In the genomic region with DNA sequence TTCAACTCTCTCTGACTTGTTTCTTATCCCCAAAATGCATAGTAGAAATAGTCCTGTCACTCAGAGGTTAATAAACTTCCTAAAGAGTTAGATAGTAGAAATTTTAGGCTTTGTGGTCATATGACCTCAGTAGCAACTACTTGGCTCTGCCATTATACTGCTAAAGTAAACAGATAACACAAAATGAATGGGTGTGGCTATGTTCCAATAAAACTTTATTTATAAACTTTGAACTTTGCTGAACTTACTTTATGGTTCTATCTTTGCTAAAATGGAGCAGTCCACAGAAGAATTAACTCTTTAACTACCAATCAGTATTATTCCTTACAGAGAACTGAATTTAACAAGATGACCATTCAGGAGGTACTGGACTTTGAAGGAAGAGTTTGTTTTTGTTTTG, we compare ENCODE assay signal across 20 cellular contexts.
DNase-seq lines count a peak whose midpoint lies in the region; ATAC-seq, FAIRE-seq and TF ChIP-seq lines count a peak whose summit lies in the region.
"Had no signal": no experiment of that assay in that cellular context is flagged by ENCODE, and none has a peak within 500 bp of the region (broad histone marks: within the 10 kb centered on the region; RNA-seq: fewer than 3 reads in every experiment).

No MANE protein-coding gene starts in this region.

- H4K8ac ChIP-seq in neuronal stem cell (ENCODE audit: low read depth, low read length): no peak overlapping the region

- no peaks in the 10 kb centered on the region for H3K27me3 Mint-ChIP-seq in nephron (ENCODE audit: low read depth)
- no peaks in the 10 kb centered on the region for H3K27me3 Mint-ChIP-seq in activated naive CD4-positive, alpha-beta T cell treated with anti-CD3 and anti-CD28 coated beads for 36 hours (ENCODE audit: low read depth)
- H3K27me3 Mint-ChIP-seq: CD4-positive, alpha-beta T cell; IgD-negative memory B cell had no signal

- H2BK5ac ChIP-seq in neuronal stem cell (ENCODE audit: low read length): no peak overlapping the region

- BruUV-seq in K562 (replicated peaks; lab: Mats Ljungman, UMichigan): no TSS peak

- no peak overlapping the region for H3K4ac ChIP-seq in neuronal stem cell (ENCODE audit: low read length)

- in situ Hi-C loops in GM23248 (cut with MboI) (no loop called here), K562 (cut with MboI) (no loop called here)

- H3K9me2 ChIP-seq in GM23248 (ENCODE audit: insufficient read depth): no peaks in the 10 kb centered on the region

- ATAC-seq in K562: no peak
- ATAC-seq: HepG2 had no signal

- H2BK12ac ChIP-seq in neuronal stem cell (ENCODE audit: low read length): no peak overlapping the region

- no peak overlapping the region for H2BK15ac ChIP-seq in neuronal stem cell (ENCODE audit: low read length)

- H3K79me1 ChIP-seq in neuronal stem cell (ENCODE audit: low read depth, low read length): no peaks in the 10 kb centered on the region

- CTCF ChIA-PET in K562 (lab: Yijun Ruan, JAX; ENCODE audit: low intra/inter-chr PET ratio): no interaction called here
- CTCF ChIA-PET in activated naive CD4-positive, alpha-beta T cell treated with anti-CD3 and anti-CD28 coated beads for 36 hours (lab: Charles Lee): no interaction called here

- no peaks in the 10 kb centered on the region for H3K36me3 Mint-ChIP-seq in nephron (ENCODE audit: low read depth)
- H3K36me3 Mint-ChIP-seq in activated naive CD4-positive, alpha-beta T cell treated with anti-CD3 and anti-CD28 coated beads for 36 hours (ENCODE audit: low read depth): no peaks in the 10 kb centered on the region
- H3K36me3 Mint-ChIP-seq: IgD-negative memory B cell had no signal

- no peaks in the 10 kb centered on the region for H3K4me1 ChIP-seq in GM23248 (ENCODE audit: insufficient read depth)
- no peaks in the 10 kb centered on the region for H3K4me1 ChIP-seq in K562 (replicated peaks in 1 of 2; ENCODE audit: control insufficient read depth in 2 of 2, insufficient read depth in 2 of 2, low read length in 2 of 2)
- H3K4me1 ChIP-seq in neuronal stem cell (ENCODE audit: control insufficient read depth in 2 of 2, insufficient read depth in 1 of 2, low read depth in 1 of 2, low read length in 2 of 2): no peaks in the 10 kb centered on the region
- H3K4me1 ChIP-seq: BE2C, Caco-2 had no signal

- no peak for TF ChIP-seq EP300 in K562 (IDR thresholded peaks at IDR 0.05; ENCODE audit: low read length)

- no peak overlapping the region for H3K14ac ChIP-seq in neuronal stem cell (ENCODE audit: low read length)

- H4K91ac ChIP-seq in neuronal stem cell (ENCODE audit: low read depth, low read length, poor library complexity): no peak overlapping the region

- H3K4me3 ChIP-seq in GM23248 (no peak overlapping the region), K562 (no peak overlapping the region), neuronal stem cell (ENCODE audit: low read length in 2 of 2) (no peak overlapping the region)

- no peak for TF ChIP-seq POLR2A in K562 (conservative IDR thresholded peaks at IDR 0.05)

- H3K18ac ChIP-seq in neuronal stem cell (ENCODE audit: low read length): no peak overlapping the region

- H2AK5ac ChIP-seq in neuronal stem cell (ENCODE audit: low read depth, low read length): no peak overlapping the region

- H2BK120ac ChIP-seq in neuronal stem cell (ENCODE audit: low read depth, low read length): no peak overlapping the region

- H3K79me2 ChIP-seq in GM23248 (ENCODE audit: insufficient read depth) (no peaks in the 10 kb centered on the region), K562 (ENCODE audit: control insufficient read depth, insufficient read depth, low read length) (no peaks in the 10 kb centered on the region)

- no peaks in the 10 kb centered on the region for H3K27me3 ChIP-seq in GM23248 (replicated peaks; ENCODE audit: insufficient read depth)
- H3K27me3 ChIP-seq in K562 (ENCODE audit: control insufficient read depth in 2 of 2, insufficient read depth in 2 of 2, low read length in 2 of 2): no peaks in the 10 kb centered on the region
- no peaks in the 10 kb centered on the region for H3K27me3 ChIP-seq in neuronal stem cell (ENCODE audit: control insufficient read depth in 3 of 3, insufficient read depth in 3 of 3, low read depth in 1 of 3, low read length in 3 of 3)
- H3K27me3 ChIP-seq: BE2C had no signal

- no peak for TF ChIP-seq CTCF in K562 (IDR thresholded peaks at IDR 0.05 in 2 of 3, conservative IDR thresholded peaks at IDR 0.05 in 1 of 3; ENCODE audit: insufficient read depth in 2 of 3, low read depth in 1 of 3, low read length in 3 of 3)
- no peak for TF ChIP-seq CTCF in nephron (IDR thresholded peaks at IDR 0.05; ENCODE audit: unreplicated experiment in 3 of 3)

- peaks cover 11% of the 10 kb centered on the region for H3K4me1 Mint-ChIP-seq in nephron
- H3K4me1 Mint-ChIP-seq in activated naive CD4-positive, alpha-beta T cell treated with anti-CD3 and anti-CD28 coated beads for 36 hours (ENCODE audit: low read depth): no peaks in the 10 kb centered on the region

- FAIRE-seq in K562 (lab: Jason Lieb, UNC): no peak
- FAIRE-seq: A204.1, D721Med, HepG2 had no signal

- H3K9me3 ChIP-seq in GM23248 (ENCODE audit: low read depth) (no peaks in the 10 kb centered on the region), K562 (replicated peaks; ENCODE audit: control insufficient read depth, insufficient read depth, low read depth, low read length) (no peaks in the 10 kb centered on the region), neuronal stem cell (replicated peaks in 1 of 2; ENCODE audit: control insufficient read depth in 2 of 2, insufficient read depth in 1 of 2, low read depth in 1 of 2, low read length in 2 of 2) (no peaks in the 10 kb centered on the region)
- H3K9me3 ChIP-seq: BE2C, Caco-2 had no signal

- H3K27ac ChIP-seq in GM23248 (no peak overlapping the region), K562 (ENCODE audit: extremely low read depth, low read depth, low read length) (no peak overlapping the region), neuronal stem cell (replicated peaks; ENCODE audit: low read length) (no peak overlapping the region)
- H3K27ac ChIP-seq: C4-2B had no signal

- H3K9ac ChIP-seq in GM23248 (no peak overlapping the region), K562 (ENCODE audit: insufficient read depth in 1 of 2, low read depth in 2 of 2, low read length in 2 of 2) (no peak overlapping the region), neuronal stem cell (ENCODE audit: low read depth, low read length, poor library complexity) (no peak overlapping the region)

- TF ChIP-seq RAD21 in K562 (CRISPR knock-in tag; conservative IDR thresholded peaks at IDR 0.05 in 1 of 2, IDR thresholded peaks at IDR 0.05 in 1 of 2): no peak

- DNase-seq in GM23248 (no peak), M059J (ENCODE audit: low read depth) (peak; percentile 3), K562 (ENCODE audit: extremely low read depth in 1 of 4, low spot score in 3 of 4) (no peak), neuronal stem cell (ENCODE audit: low spot score) (no peak), NCI-H226 (no peak)
- DNase-seq in activated naive CD4-positive, alpha-beta T cell treated with anti-CD3 and anti-CD28 coated beads for 36 hours: no peak
- DNase-seq in stimulated activated CD4-positive, alpha-beta T cell treated with anti-CD3 and anti-CD28 coated beads, Interleukin-12 subunit alpha, Interleukin-12 subunit beta, amount 100 ng/mL, for 4 hours: no peak
- DNase-seq: ACHN; BE2C; Caco-2; CD4-positive, alpha-beta T cell; GDM1; GOT3; H7 had no signal

- POLR2A ChIA-PET in K562 (lab: Yijun Ruan, JAX): interaction anchor here (1.1 kb wide), 1 partner anchor 11 kb away, joined by 4 read pairs; no protein-coding TSS in a partner anchor

- H2AFZ ChIP-seq in GM23248 (0 out of 2 replicates have a peak overlapping the region, but pooled peaks have one; percentile 6), K562 (ENCODE audit: low read depth, low read length) (no peak overlapping the region; the same call in 1 of the 2 replicates), neuronal stem cell (ENCODE audit: low read length) (no peak overlapping the region)

- H3K4me2 ChIP-seq in GM23248 (ENCODE audit: unreplicated experiment): no peak overlapping the region
- H3K4me2 ChIP-seq in K562 (ENCODE audit: insufficient read depth, low read length): no peak overlapping the region
- no peak overlapping the region for H3K4me2 ChIP-seq in neuronal stem cell (ENCODE audit: insufficient read depth, low read length, poor library complexity, severe bottlenecking)

- H3K9me3 Mint-ChIP-seq in nephron: peaks cover 8% of the 10 kb centered on the region
- H3K9me3 Mint-ChIP-seq in activated naive CD4-positive, alpha-beta T cell treated with anti-CD3 and anti-CD28 coated beads for 36 hours: no peaks in the 10 kb centered on the region

- no peak overlapping the region for H3K23ac ChIP-seq in neuronal stem cell (ENCODE audit: low read depth, low read length, poor library complexity)

- intact Hi-C loops in K562 (cut with micrococcal nuclease): no loop called here
- intact Hi-C loops in activated naive CD4-positive, alpha-beta T cell treated with anti-CD3 and anti-CD28 coated beads for 36 hours (cut with micrococcal nuclease): no loop called here

- H4K20me1 ChIP-seq in GM23248 (ENCODE audit: insufficient read depth) (no peaks in the 10 kb centered on the region), K562 (replicated peaks; ENCODE audit: control insufficient read depth, insufficient read depth, low read length) (no peaks in the 10 kb centered on the region)

- H3K4me3 Mint-ChIP-seq in nephron: no peak overlapping the region
- H3K4me3 Mint-ChIP-seq in activated naive CD4-positive, alpha-beta T cell treated with anti-CD3 and anti-CD28 coated beads for 36 hours: no peak overlapping the region
- H3K4me3 Mint-ChIP-seq: CD4-positive, alpha-beta T cell; IgD-negative memory B cell had no signal

- no peaks in the 10 kb centered on the region for H3F3A ChIP-seq in GM23248 (ENCODE audit: insufficient read depth)

- H3K36me3 ChIP-seq in GM23248 (ENCODE audit: low read depth): no peaks in the 10 kb centered on the region
- H3K36me3 ChIP-seq in K562 (ENCODE audit: control insufficient read depth, insufficient read depth, low read length): no peaks in the 10 kb centered on the region
- no peaks in the 10 kb centered on the region for H3K36me3 ChIP-seq in neuronal stem cell (replicated peaks in 1 of 2; ENCODE audit: control insufficient read depth in 2 of 2, insufficient read depth in 2 of 2, low read length in 2 of 2)
- H3K36me3 ChIP-seq: BE2C had no signal

- peak overlapping the region in 2 of 3 experiments; percentile 56 to 57 for H3K27ac Mint-ChIP-seq in nephron
- H3K27ac Mint-ChIP-seq in activated naive CD4-positive, alpha-beta T cell treated with anti-CD3 and anti-CD28 coated beads for 36 hours: no peak overlapping the region
- H3K27ac Mint-ChIP-seq: CD4-positive, alpha-beta T cell; IgD-negative memory B cell had no signal

- no peaks in the 10 kb centered on the region for H3K9me1 ChIP-seq in K562 (ENCODE audit: control insufficient read depth, insufficient read depth, low read length)
